1 cellular context compared by ENCODE assay signal in genomic region chr13:40017662-40018262, GRCh38.
TF ChIP-seq lines count a peak whose summit lies in the region.

No MANE protein-coding gene starts in this region.

TF ChIP-seq in HCT116, 20 proteins besides CTCF, POLR2A, EP300 and RAD21:
- TF ChIP-seq REST (IDR thresholded peaks at IDR 0.05; ENCODE audit: low read depth) = no peak
- no peak for TF ChIP-seq JUND (IDR thresholded peaks at IDR 0.05)
- no peak for TF ChIP-seq EZH2 (IDR thresholded peaks at IDR 0.05)
- no peak for TF ChIP-seq CEBPB (IDR thresholded peaks at IDR 0.05; ENCODE audit: low read depth)
- TF ChIP-seq SRF (IDR thresholded peaks at IDR 0.05; ENCODE audit: low read depth) = no peak
- TF ChIP-seq TCF7L2 (IDR thresholded peaks at IDR 0.05; ENCODE audit: borderline replicate concordance, extremely low read depth, insufficient read depth, insufficient read length) = no peak
- TF ChIP-seq ZFX (IDR thresholded peaks at IDR 0.05) = no peak
- no peak for TF ChIP-seq ZNF274 (IDR thresholded peaks at IDR 0.05; ENCODE audit: low read depth, low read length)
